18 cellular contexts compared by ENCODE assay signal in genomic region chr4:75654905-75655304, GRCh38. TPM values are rescaled to one million over a fixed set of nuclear protein-coding genes. Genes with fewer than 3 reads are reported as not detected.
A peak's percentile ranks its signal among the peaks of the same experiment; 100 is the strongest.
DNase-seq lines count a peak whose midpoint lies in the region; ATAC-seq and TF ChIP-seq lines count a peak whose summit lies in the region.
"Had no signal": no experiment of that assay in that cellular context is flagged by ENCODE, and none has a peak within 500 bp of the region (broad histone marks: within the 10 kb centered on the region; RNA-seq: fewer than 3 reads in every experiment).

No MANE protein-coding gene starts in this region.

- no peak overlapping the region for H2AFZ ChIP-seq in DND-41 (ENCODE audit: low read depth, low read length)
- H2AFZ ChIP-seq: parathyroid adenoma had no signal

- H3K27me3 Mint-ChIP-seq in CD4-positive, alpha-beta memory T cell: no peaks in the 10 kb centered on the region
- no peaks in the 10 kb centered on the region for H3K27me3 Mint-ChIP-seq in activated CD8-positive, alpha-beta T cell treated with anti-CD3 and anti-CD28 coated beads for 36 hours

- DNase-seq in CD4-positive, alpha-beta memory T cell: peak in 4 of 5 donors; percentile 22 to 46 (median 34)
- DNase-seq in DND-41 (no peak), myocyte (ENCODE audit: low read depth) (peak; percentile 8), KG1 (lab: John Stamatoyannopoulos, UW) (no peak), dedifferentiated amniotic fluid mesenchymal stem cell (ENCODE audit: extremely low spot score) (no peak), NCI-H446 (lab: John Stamatoyannopoulos, UW) (no peak)
- no peak for DNase-seq in activated CD8-positive, alpha-beta T cell treated with anti-CD3 and anti-CD28 coated beads for 36 hours
- DNase-seq: left cardiac atrium; MG63; NCI-H2029 treated with DMSO at 0.1 percent for 48 hours; NCI-H526; PC-3; stimulated activated CD4-positive, alpha-beta T cell treated with anti-CD3 and anti-CD28 coated beads, Interleukin-4, amount 100 ng/mL, for 24 hours; trophoblast cell had no signal

- no peak overlapping the region for H3K9ac ChIP-seq in DND-41 (ENCODE audit: low read depth, low read length)
- H3K9ac ChIP-seq: parathyroid adenoma had no signal

- H4K20me1 ChIP-seq in DND-41 (ENCODE audit: insufficient read depth, low read length): peaks cover 45% of the 10 kb centered on the region; the same call in 1 of the 2 replicates

- H3K9me3 Mint-ChIP-seq in CD4-positive, alpha-beta memory T cell: peaks cover 0 to 2% (median 0%) of the 10 kb centered on the region in 8 donors
- no peaks in the 10 kb centered on the region for H3K9me3 Mint-ChIP-seq in activated CD8-positive, alpha-beta T cell treated with anti-CD3 and anti-CD28 coated beads for 36 hours

- peak; percentile 80 for ATAC-seq in DND-41 (ENCODE audit: insufficient read depth, low read depth)
- peak; percentile 45 for ATAC-seq in activated CD8-positive, alpha-beta T cell treated with anti-CD3 and anti-CD28 coated beads for 36 hours
- ATAC-seq: left cardiac atrium, PC-3 had no signal

- CTCF ChIA-PET in CD4-positive, alpha-beta memory T cell (lab: Charles Lee; ENCODE audit: partially characterized antibody): interaction anchor here (0.6 to 3.5 kb wide), 7 partner anchors 12 to 69 kb away, joined by 4 to 22 read pairs (median 5); partner anchors contain the start of genes G3BP2 and USO1
- CTCF ChIA-PET in activated CD8-positive, alpha-beta T cell treated with anti-CD3 and anti-CD28 coated beads for 36 hours (lab: Charles Lee): interaction anchor here (0.8 to 9.7 kb wide), 11 partner anchors 9 to 69 kb away, joined by 3 to 63 read pairs (median 4); partner anchors contain the start of gene USO1

- H3K36me3 ChIP-seq in CD4-positive, alpha-beta memory T cell (ENCODE audit: insufficient read depth, low read length): peaks cover 60% of the 10 kb centered on the region
- peaks cover 95% of the 10 kb centered on the region for H3K36me3 ChIP-seq in DND-41 (ENCODE audit: insufficient read depth, low read length)

- no peaks in the 10 kb centered on the region for H3K27me3 ChIP-seq in CD4-positive, alpha-beta memory T cell (ENCODE audit: insufficient read depth, low read length)
- no peaks in the 10 kb centered on the region for H3K27me3 ChIP-seq in DND-41 (ENCODE audit: insufficient read depth, low read length, poor library complexity)
- H3K27me3 ChIP-seq: MG63 had no signal

- H3K4me2 ChIP-seq in DND-41 (ENCODE audit: insufficient read depth, low read length): no peak overlapping the region

- H3K27ac ChIP-seq in CD4-positive, alpha-beta memory T cell (ENCODE audit: low read depth, low read length): peak overlapping the region; percentile 45
- no peak overlapping the region for H3K27ac ChIP-seq in DND-41 (ENCODE audit: low read length)
- H3K27ac ChIP-seq: parathyroid adenoma, skin epidermis had no signal

- peaks cover 85% of the 10 kb centered on the region for H3K79me2 ChIP-seq in DND-41 (ENCODE audit: insufficient read depth, low read length)

- peaks cover 31 to 59% (median 39%) of the 10 kb centered on the region in 4 donors for H3K4me1 Mint-ChIP-seq in CD4-positive, alpha-beta memory T cell
- peaks cover 66% of the 10 kb centered on the region for H3K4me1 Mint-ChIP-seq in activated CD8-positive, alpha-beta T cell treated with anti-CD3 and anti-CD28 coated beads for 36 hours (ENCODE audit: low read depth)

- peaks cover 43 to 77% of the 10 kb centered on the region in 2 donors for H3K36me3 Mint-ChIP-seq in CD4-positive, alpha-beta memory T cell
- peaks cover 59% of the 10 kb centered on the region for H3K36me3 Mint-ChIP-seq in activated CD8-positive, alpha-beta T cell treated with anti-CD3 and anti-CD28 coated beads for 36 hours (ENCODE audit: low read depth)

- POLR2A ChIA-PET in CD4-positive, alpha-beta memory T cell (lab: Charles Lee; ENCODE audit: partially characterized antibody): interaction anchor here (0.6 to 2.8 kb wide), 3 partner anchors 13 to 69 kb away, joined by 3 to 12 read pairs (median 12); partner anchors contain the start of gene USO1
- POLR2A ChIA-PET in activated CD8-positive, alpha-beta T cell treated with anti-CD3 and anti-CD28 coated beads for 36 hours (lab: Charles Lee): interaction anchor here (0.6 to 3.4 kb wide), 11 partner anchors 10 to 140 kb away, joined by 3 to 18 read pairs (median 4); partner anchors contain the start of genes RCHY1 and THAP6

- H3K4me1 ChIP-seq in CD4-positive, alpha-beta memory T cell (ENCODE audit: insufficient read depth, low read length): peaks cover 46% of the 10 kb centered on the region
- no peaks in the 10 kb centered on the region for H3K4me1 ChIP-seq in DND-41 (ENCODE audit: insufficient read depth, low read length)
- H3K4me1 ChIP-seq: HAP-1, parathyroid adenoma had no signal

- H3K4me3 ChIP-seq in CD4-positive, alpha-beta memory T cell (ENCODE audit: low read length in 2 of 2): no peak overlapping the region
- H3K4me3 ChIP-seq in DND-41 (ENCODE audit: low read depth in 1 of 2, low read length in 2 of 2): no peak overlapping the region
- H3K4me3 ChIP-seq: HAP-1, MG63, skin epidermis had no signal

- TF ChIP-seq CTCF in DND-41 (IDR thresholded peaks at IDR 0.05; ENCODE audit: borderline replicate concordance, extremely low read depth, low read length, poor library complexity, severe bottlenecking): no peak
- no peak for TF ChIP-seq CTCF in activated CD8-positive, alpha-beta T cell treated with anti-CD3 and anti-CD28 coated beads for 36 hours (IDR thresholded peaks at IDR 0.05)

- intact Hi-C loops in CD4-positive, alpha-beta memory T cell (cut with micrococcal nuclease): loop anchor here (1.0 to 2.0 kb wide), 3 partner anchors 18 to 69 kb away; partner anchors contain the start of genes CDKL2, G3BP2 and USO1
- intact Hi-C loops in activated CD8-positive, alpha-beta T cell treated with anti-CD3 and anti-CD28 coated beads for 36 hours (cut with micrococcal nuclease): loop anchor here (2.0 to 5.0 kb wide), 3 partner anchors 18 to 67 kb away; partner anchors contain the start of genes G3BP2 and USO1

- peak overlapping the region; percentile 61 to 95 (median 85) for H3K27ac Mint-ChIP-seq in CD4-positive, alpha-beta memory T cell
- peak overlapping the region; percentile 96 for H3K27ac Mint-ChIP-seq in activated CD8-positive, alpha-beta T cell treated with anti-CD3 and anti-CD28 coated beads for 36 hours

- H3K9me3 ChIP-seq in CD4-positive, alpha-beta memory T cell (ENCODE audit: control insufficient read depth in 1 of 2, low read length in 2 of 2): no peaks in the 10 kb centered on the region
- H3K9me3 ChIP-seq in DND-41 (ENCODE audit: insufficient read depth, low read length, severe bottlenecking): no peaks in the 10 kb centered on the region
- H3K9me3 ChIP-seq: HAP-1, MG63 had no signal

- H3K4me3 Mint-ChIP-seq in CD4-positive, alpha-beta memory T cell: peak overlapping the region in 5 of 8 donors; percentile 5 to 55 (median 30)
- H3K4me3 Mint-ChIP-seq in activated CD8-positive, alpha-beta T cell treated with anti-CD3 and anti-CD28 coated beads for 36 hours: peak overlapping the region; percentile 50

RNA-seq across cellular contexts. Expression of gene G3BP2, which starts 18.3 kb away (rescaled TPM):
- 100 to 1,000 TPM; 150 to 165 TPM for total RNA-seq in CD4-positive, alpha-beta memory T cell
- polyA plus RNA-seq in CD4-positive, alpha-beta memory T cell: 100 to 1,000 TPM; 118 to 125 TPM
- 100 to 1,000 TPM; 185 to 197 TPM for total RNA-seq in activated CD8-positive, alpha-beta T cell treated with anti-CD3 and anti-CD28 coated beads for 36 hours
- 193 and 231 TPM in 2 replicates for total RNA-seq in myocyte
- polyA plus RNA-seq in myocyte (2012): 95.1 TPM

RNA-seq across cellular contexts. Expression of gene CDKL2, which starts 24.6 kb away (rescaled TPM):
- under 1 TPM; 0.35 to 0.39 TPM for total RNA-seq in CD4-positive, alpha-beta memory T cell
- under 1 TPM; 0.32 to 0.37 TPM for polyA plus RNA-seq in CD4-positive, alpha-beta memory T cell
- total RNA-seq in activated CD8-positive, alpha-beta T cell treated with anti-CD3 and anti-CD28 coated beads for 36 hours: 1 to 10 TPM in 1 of 2 experiments, under 1 TPM in 1; 0.83 to 1.0 TPM
- total RNA-seq in myocyte: 0.10 and 0.59 TPM in 2 replicates
- 0.09 TPM for polyA plus RNA-seq in myocyte (2012)
- total RNA-seq: SK-MEL-5 had no signal

Comparison
In these comparisons a context has a peak if more than half of its experiments do, and no peak if none do; other contexts are left out.
1. DNase-seq: peak in CD4-positive, alpha-beta memory T cell (4 of 5) and myocyte (single experiment); none in DND-41 (single experiment), activated CD8-positive, alpha-beta T cell treated with anti-CD3 and anti-CD28 coated beads for 36 hours (single experiment), KG1 (single experiment), dedifferentiated amniotic fluid mesenchymal stem cell (single experiment) and NCI-H446 (0 of 2).